ENCODE assay signal across 8 cellular contexts in genomic region chr14:105315941-105316562, GRCh38. TPM values are rescaled to one million over a fixed set of nuclear protein-coding genes. Genes with fewer than 3 reads are reported as not detected.
DNase-seq lines count a peak whose midpoint lies in the region; ATAC-seq, FAIRE-seq and TF ChIP-seq lines count a peak whose summit lies in the region.

No MANE protein-coding gene starts in this region.

- H4K20me1 ChIP-seq in keratinocyte (ENCODE audit: control insufficient read depth, extremely low read depth, insufficient read depth, low read length) = no peaks in the 10 kb centered on the region

- no peaks in the 10 kb centered on the region for H3K27me3 ChIP-seq in keratinocyte (ENCODE audit: control insufficient read depth, extremely low read depth, insufficient read depth, low read length)

- no peak overlapping the region for H3K9ac ChIP-seq in keratinocyte (ENCODE audit: control insufficient read depth, extremely low read depth, insufficient read depth, low read length)

- H3K4me2 ChIP-seq in keratinocyte (ENCODE audit: control insufficient read depth, extremely low read depth, insufficient read depth, low read depth, low read length) = peak overlapping the region; percentile 95

- DNase-seq in activated effector memory CD4-positive, alpha-beta T cell treated with anti-CD3 and anti-CD28 coated beads, Interleukin-2, amount 50 U/mL, for 16 hours = peak; percentile 63
- no peak for DNase-seq in activated effector memory CD4-positive, alpha-beta T cell treated with Interleukin-2 at 50 U/mL for 16 hours
- peak; percentile 33 to 43 for DNase-seq in activated T-cell treated with anti-CD3 and anti-CD28 coated beads, Interleukin-2, amount 50 U/mL, for 48 hours
- DNase-seq in keratinocyte (ENCODE audit: low read depth, low spot score) (no peak), DMS79 (lab: John Stamatoyannopoulos, UW) (no peak)

- H3K36me3 ChIP-seq in keratinocyte (ENCODE audit: control insufficient read depth in 2 of 2, extremely low read depth in 1 of 2, insufficient read depth in 2 of 2, low read length in 2 of 2) = no peaks in the 10 kb centered on the region

- H3K9me1 ChIP-seq in keratinocyte (ENCODE audit: control insufficient read depth, extremely low read depth, insufficient read depth, low read length) = no peaks in the 10 kb centered on the region

- no peak overlapping the region for H2AFZ ChIP-seq in keratinocyte (ENCODE audit: control insufficient read depth, low read length)

- peak overlapping the region; percentile 62 to 80 (median 72) for H3K4me3 ChIP-seq in keratinocyte (ENCODE audit: control insufficient read depth in 2 of 3, extremely low read depth in 1 of 3, insufficient read depth in 2 of 3, low read depth in 1 of 3, low read length in 3 of 3)

- TF ChIP-seq CTCF in keratinocyte (optimal IDR thresholded peaks at IDR 0.05 in 1 of 3, IDR thresholded peaks at IDR 0.05 in 1 of 3, conservative IDR thresholded peaks at IDR 0.05 in 1 of 3; ENCODE audit: extremely low read depth in 1 of 3, insufficient read depth in 2 of 3, low read length in 3 of 3) = no peak

- peaks cover 14% of the 10 kb centered on the region for H3K4me1 ChIP-seq in keratinocyte (ENCODE audit: control insufficient read depth, extremely low read depth, insufficient read depth, low read length)

- FAIRE-seq in keratinocyte (lab: Jason Lieb, UNC) = no peak

- peaks cover 25% of the 10 kb centered on the region for H3K79me2 ChIP-seq in keratinocyte (ENCODE audit: control insufficient read depth, insufficient read depth, low read length)

- dilution Hi-C loops in keratinocyte (cut with MboI; ENCODE audit: extremely low pct_ligation_motif_present, low sequenced_read_pairs) = no loop called here

- ATAC-seq in HG03045 (IDR thresholded peaks at IDR 0.05; ENCODE audit: unreplicated experiment) (no peak), HG03196 (IDR thresholded peaks at IDR 0.05; ENCODE audit: unreplicated experiment) (no peak)

- no peaks in the 10 kb centered on the region for H3K9me3 ChIP-seq in keratinocyte (ENCODE audit: control insufficient read depth, low read depth, low read length)

- no peak overlapping the region for H3K27ac ChIP-seq in keratinocyte (ENCODE audit: control insufficient read depth, insufficient read depth, low read length)
- H3K27ac ChIP-seq in temporal lobe (ENCODE audit: low read depth, low read length) = peak overlapping the region; percentile 76

RNA-seq across cellular contexts. Expression of gene PACS2, which starts 1.5 kb away (rescaled TPM):
- 11.8 to 20.8 TPM (median 20.5 TPM) in 3 replicates for polyA plus RNA-seq in keratinocyte
- 35.6 TPM for polyA plus RNA-seq in keratinocyte (2011; ENCODE audit: low read depth)
- polyA plus RNA-seq in keratinocyte (2011; cell fraction: cytosol; rRNA removed) = 12.0 and 25.2 TPM in 2 replicates
- polyA plus RNA-seq in keratinocyte (2011; cell fraction: nucleus; rRNA removed) = 43.0 and 55.0 TPM in 2 replicates
- polyA plus RNA-seq in keratinocyte (2012; ENCODE audit: low replicate concordance) = 22.7 and 26.5 TPM in 2 replicates
- polyA minus RNA-seq in keratinocyte = 23.0 to 42.8 TPM (median 27.0 TPM) in 3 replicates
- polyA minus RNA-seq in keratinocyte (2011; cell fraction: cytosol; rRNA and poly(A)+ RNA removed) = 32.0 TPM
- polyA minus RNA-seq in keratinocyte (2011; cell fraction: nucleus; rRNA and poly(A)+ RNA removed) = 27.0 and 29.3 TPM in 2 replicates
- total RNA-seq in temporal lobe = 67.9 TPM

RNA-seq across cellular contexts. Expression of gene BRF1, which starts 15.3 kb away (rescaled TPM):
- 5.4 to 8.1 TPM (median 6.5 TPM) in 3 replicates for polyA plus RNA-seq in keratinocyte
- polyA plus RNA-seq in keratinocyte (2011; ENCODE audit: low read depth) = 9.7 TPM
- 3.5 and 5.7 TPM in 2 replicates for polyA plus RNA-seq in keratinocyte (2011; cell fraction: cytosol; rRNA removed)
- polyA plus RNA-seq in keratinocyte (2011; cell fraction: nucleus; rRNA removed) = 16.5 and 18.3 TPM in 2 replicates
- polyA plus RNA-seq in keratinocyte (2012; ENCODE audit: low replicate concordance) = 6.9 and 16.0 TPM in 2 replicates
- polyA minus RNA-seq in keratinocyte = 12.9 to 21.2 TPM (median 13.0 TPM) in 3 replicates
- 7.5 TPM for polyA minus RNA-seq in keratinocyte (2011; cell fraction: cytosol; rRNA and poly(A)+ RNA removed)
- polyA minus RNA-seq in keratinocyte (2011; cell fraction: nucleus; rRNA and poly(A)+ RNA removed) = 21.6 and 27.5 TPM in 2 replicates
- total RNA-seq in temporal lobe = 57.0 TPM

Comparison
In these comparisons a context has a peak if more than half of its experiments do, and no peak if none do; other contexts are left out.
1. DNase-seq: peak in activated effector memory CD4-positive, alpha-beta T cell treated with anti-CD3 and anti-CD28 coated beads, Interleukin-2, amount 50 U/mL, for 16 hours (single experiment) and activated T-cell treated with anti-CD3 and anti-CD28 coated beads, Interleukin-2, amount 50 U/mL, for 48 hours (2 of 2); none in activated effector memory CD4-positive, alpha-beta T cell treated with Interleukin-2 at 50 U/mL for 16 hours (single experiment), keratinocyte (single experiment) and DMS79 (single experiment).